ENCODE assay signal across 1 cellular context in genomic region chr11:75378776-75379175, GRCh38. TPM values are rescaled to one million over a fixed set of nuclear protein-coding genes. Genes with fewer than 3 reads are reported as not detected.
"Had no signal": no experiment of that assay in that cellular context is flagged by ENCODE, and none has a peak within 500 bp of the region (broad histone marks: within the 10 kb centered on the region; RNA-seq: fewer than 3 reads in every experiment).

No MANE protein-coding gene starts in this region.

RNA-seq across cellular contexts. Expression of gene KLHL35, which starts 54.2 kb away (rescaled TPM):
- total RNA-seq: ascending aorta had no signal
